Comparison of ENCODE assay signal across 8 cellular contexts in the genomic region with DNA sequence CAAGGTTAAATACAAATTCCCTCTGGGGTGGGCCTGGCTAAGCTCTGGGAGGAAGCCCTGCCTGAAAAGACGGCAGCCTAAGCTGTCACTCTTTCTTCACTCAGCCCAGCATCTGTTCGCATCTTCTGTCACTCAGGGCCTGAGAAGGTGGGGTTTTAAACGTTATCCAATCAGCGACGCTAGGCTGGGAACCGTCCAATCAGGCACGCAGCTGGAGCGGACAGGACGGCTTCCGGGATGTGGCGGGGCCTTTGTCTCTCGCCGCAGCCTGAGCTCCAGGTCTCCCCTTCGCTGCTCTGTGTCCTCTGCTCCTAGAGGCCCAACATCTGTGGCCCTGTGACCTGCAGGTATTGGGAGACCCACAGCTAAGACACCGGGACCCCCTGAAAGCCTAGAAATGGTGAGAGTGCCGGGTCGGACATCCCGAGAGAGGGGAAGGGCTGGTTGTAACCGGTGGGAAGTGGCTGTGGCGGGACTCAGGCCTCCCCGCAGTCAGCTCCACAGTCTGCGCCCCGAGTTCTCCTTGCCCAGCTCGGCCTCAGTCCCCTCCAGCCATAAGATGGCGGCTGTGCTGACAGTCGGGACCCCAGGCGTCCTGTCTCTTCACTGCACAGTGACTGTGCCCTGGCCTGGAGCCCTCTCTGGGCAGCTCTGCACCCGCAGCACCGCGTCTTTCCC. TPM values are rescaled to one million over a fixed set of nuclear protein-coding genes. Genes with fewer than 3 reads are reported as not detected.
DNase-seq lines count a peak whose midpoint lies in the region; ATAC-seq and TF ChIP-seq lines count a peak whose summit lies in the region.

Gene ZNF431 (plus strand): TSS at position 254 of the 678 bp plus-strand sequence. CDS start 144 bp downstream, at position 398.

- peaks cover 37 to 40% (median 39%) of the 10 kb centered on the region in 11 experiments for H3K36me3 ChIP-seq in BLaER1 treated with 17β-estradiol and CSF1 and Interleukin-3, amounts not matched to agents 10 nM and 100 nM
- H3K36me3 ChIP-seq in colonic mucosa, result no peaks in the 10 kb centered on the region

- ATAC-seq in GM19328 (IDR thresholded peaks at IDR 0.05; ENCODE audit: unreplicated experiment) (peak; percentile 98), HG03520 (IDR thresholded peaks at IDR 0.05; ENCODE audit: unreplicated experiment) (peak; percentile 98)

- peaks cover 46% of the 10 kb centered on the region for H3K36me3 Mint-ChIP-seq in activated CD4-positive, alpha-beta T cell treated with anti-CD3 and anti-CD28 coated beads, Interleukin-2, amount 10 ng/mL, durations not matched to agents 24 days and 14 days (ENCODE audit: low read depth)

- no peaks in the 10 kb centered on the region for H3K27me3 Mint-ChIP-seq in activated CD4-positive, alpha-beta T cell treated with anti-CD3 and anti-CD28 coated beads, Interleukin-2, amount 10 ng/mL, durations not matched to agents 24 days and 14 days

- H3K27ac ChIP-seq in BLaER1 treated with 17β-estradiol and CSF1 and Interleukin-3, amounts not matched to agents 10 nM and 100 nM, result peak within 1 kb of the TSS; percentile 87 to 97 (median 93)
- peak within 1 kb of the TSS; percentile 71 for H3K27ac ChIP-seq in colonic mucosa

- H3K9ac ChIP-seq in BLaER1 treated with 17β-estradiol and CSF1 and Interleukin-3, amounts not matched to agents 10 nM and 100 nM, result peak within 1 kb of the TSS; percentile 89 to 97 (median 94)
- H3K9ac ChIP-seq in colonic mucosa (ENCODE audit: low read depth in 2 of 2, low read length in 2 of 2), result peak within 1 kb of the TSS; percentile 79 to 90

- H3K4me3 ChIP-seq in BLaER1 treated with 17β-estradiol and CSF1 and Interleukin-3, amounts not matched to agents 10 nM and 100 nM, result peak within 1 kb of the TSS; percentile 75 to 94 (median 88)
- H3K4me3 ChIP-seq in colonic mucosa, result peak within 1 kb of the TSS; percentile 72

- H3K4me2 ChIP-seq in BLaER1 treated with 17β-estradiol and CSF1 and Interleukin-3, amounts not matched to agents 10 nM and 100 nM, result peak within 1 kb of the TSS; percentile 71 to 93 (median 85)

- peak within 1 kb of the TSS; percentile 96 for H3K27ac Mint-ChIP-seq in activated CD4-positive, alpha-beta T cell treated with anti-CD3 and anti-CD28 coated beads, Interleukin-2, amount 10 ng/mL, durations not matched to agents 24 days and 14 days

- peak within 1 kb of the TSS; percentile 92 for H3K4me3 Mint-ChIP-seq in activated CD4-positive, alpha-beta T cell treated with anti-CD3 and anti-CD28 coated beads, Interleukin-2, amount 10 ng/mL, durations not matched to agents 24 days and 14 days

- peaks cover 7% of the 10 kb centered on the region for H3K9me3 Mint-ChIP-seq in activated CD4-positive, alpha-beta T cell treated with anti-CD3 and anti-CD28 coated beads, Interleukin-2, amount 10 ng/mL, durations not matched to agents 24 days and 14 days

- no peak for TF ChIP-seq CTCF in colonic mucosa (IDR thresholded peaks at IDR 0.05)

- H3K4me1 ChIP-seq in BLaER1 treated with 17β-estradiol and CSF1 and Interleukin-3, amounts not matched to agents 10 nM and 100 nM, result peaks cover 0 to 15% (median 10%) of the 10 kb centered on the region in 10 experiments; a peak in 12 of 20 replicates
- peaks cover 4% of the 10 kb centered on the region for H3K4me1 ChIP-seq in colonic mucosa

- H3K4me1 Mint-ChIP-seq in activated CD4-positive, alpha-beta T cell treated with anti-CD3 and anti-CD28 coated beads, Interleukin-2, amount 10 ng/mL, durations not matched to agents 24 days and 14 days, result peaks cover 22% of the 10 kb centered on the region

- H3K27me3 ChIP-seq in BLaER1 treated with 17β-estradiol and CSF1 and Interleukin-3, amounts not matched to agents 10 nM and 100 nM, result no peaks in the 10 kb centered on the region
- no peaks in the 10 kb centered on the region for H3K27me3 ChIP-seq in colonic mucosa

- H4K20me1 ChIP-seq in BLaER1 treated with 17β-estradiol and CSF1 and Interleukin-3, amounts not matched to agents 10 nM and 100 nM, result peaks cover 0 to 5% (median 0%) of the 10 kb centered on the region in 11 experiments; a peak in 1 of 22 replicates

- DNase-seq in NCI-H69 (lab: John Stamatoyannopoulos, UW), result peak; percentile 98
- peak; percentile 96 for DNase-seq in activated CD4-positive, alpha-beta T cell treated with anti-CD3 and anti-CD28 coated beads, Interleukin-2, amount 10 ng/mL, durations not matched to agents 24 days and 14 days
- DNase-seq in colonic mucosa, result peak; percentile 95
- DNase-seq in kidney tubule cell (ENCODE audit: low spot score), result peak; percentile 96
- peak; percentile 54 to 80 (median 75) for DNase-seq in stimulated activated CD4-positive, alpha-beta T cell treated with anti-CD3 and anti-CD28 coated beads, Interleukin-1b, Interleukin-23, amount 100 ng/mL, for 24 hours (ENCODE audit: low read depth in 4 of 4, low spot score in 1 of 4)

- peaks cover 36 to 41% (median 39%) of the 10 kb centered on the region in 11 experiments for H3K9me3 ChIP-seq in BLaER1 treated with 17β-estradiol and CSF1 and Interleukin-3, amounts not matched to agents 10 nM and 100 nM (replicated peaks in 1 of 11)
- no peaks in the 10 kb centered on the region for H3K9me3 ChIP-seq in colonic mucosa

- intact Hi-C loops in activated CD4-positive, alpha-beta T cell treated with anti-CD3 and anti-CD28 coated beads, Interleukin-2, amount 10 ng/mL, durations not matched to agents 24 days and 14 days (cut with micrococcal nuclease), result loop anchor here (1.0 to 10.0 kb wide), 7 partner anchors 60 to 623 kb away; partner anchors contain the start of genes ZNF100, ZNF430, ZNF626 and ZNF66
- intact Hi-C loops in colonic mucosa (cut with DNase I), result loop anchor here (10.0 kb wide), 1 partner anchor 57 kb away; the partner anchor contains the start of gene ZNF714

RNA-seq across cellular contexts. Expression of gene ZNF431, which starts in this region (rescaled TPM):
- total RNA-seq in activated CD4-positive, alpha-beta T cell treated with anti-CD3 and anti-CD28 coated beads, Interleukin-2, amount 10 ng/mL, durations not matched to agents 24 days and 14 days, result 14.2 and 14.8 TPM in 2 replicates
- 10 to 100 TPM in 1 of 2 donors, 1 to 10 TPM in 1; 7.4 to 12.0 TPM for total RNA-seq in colonic mucosa

Comparison
In these comparisons a context has a peak if more than half of its experiments do, and no peak if none do; other contexts are left out.
1. Peak in every context shown above with its lines: DNase-seq, ATAC-seq, H3K4me3 ChIP-seq and H3K27ac ChIP-seq.